In genomic region chr14:95620659-95621059, GRCh38 we compare ENCODE assay signal across 1 cellular context.
A peak's percentile ranks its signal among the peaks of the same experiment; 100 is the strongest.
TF ChIP-seq lines count a peak whose summit lies in the region.

No MANE protein-coding gene starts in this region.

TF ChIP-seq in K562, 482 proteins besides CTCF, POLR2A, EP300 and RAD21 (continued from another document and continues in another):
- TF ChIP-seq POLR3G (IDR thresholded peaks at IDR 0.05; ENCODE audit: extremely low read depth, insufficient read length, insufficient replicate concordance) (no peak), SFPQ (IDR thresholded peaks at IDR 0.05; ENCODE audit: low read depth, low read length) (no peak), ARID2 (IDR thresholded peaks at IDR 0.05) (no peak), CTCFL (IDR thresholded peaks at IDR 0.05; ENCODE audit: borderline replicate concordance, insufficient read depth, low read depth, low read length, poor library complexity, severe bottlenecking) (no peak), OTX1 (CRISPR knock-in tag; IDR thresholded peaks at IDR 0.05) (peak; percentile 61; the same call in 1 of the 2 replicates), MTF1 (CRISPR knock-in tag; IDR thresholded peaks at IDR 0.05; ENCODE audit: borderline replicate concordance) (no peak), BACH1 (tag; IDR thresholded peaks at IDR 0.05) (no peak; the same call in 1 of the 2 replicates), ZNF146 (CRISPR knock-in tag; IDR thresholded peaks at IDR 0.05; ENCODE audit: unreplicated experiment) (no peak), FOXP4 (CRISPR knock-in tag; IDR thresholded peaks at IDR 0.05; ENCODE audit: borderline replicate concordance) (no peak), NFE2 (IDR thresholded peaks at IDR 0.05; ENCODE audit: low read depth) (no peak), CBX3 (IDR thresholded peaks at IDR 0.05; ENCODE audit: borderline replicate concordance in 1 of 2, low read length in 2 of 2) (peak in 1 of 2 experiments; percentile 58; a peak in 1 of 3 replicates), SIRT6 (IDR thresholded peaks at IDR 0.05; ENCODE audit: low read depth, low read length) (no peak), HOXB6 (CRISPR knock-in tag; IDR thresholded peaks at IDR 0.05; ENCODE audit: borderline replicate concordance) (no peak), NEUROD1 (IDR thresholded peaks at IDR 0.05; ENCODE audit: borderline replicate concordance, low read depth, low read length, partially characterized antibody) (no peak), MIER1 (IDR thresholded peaks at IDR 0.05; ENCODE audit: low read depth) (no peak), ZNF778 (CRISPR knock-in tag; IDR thresholded peaks at IDR 0.05) (no peak), ID3 (CRISPR knock-in tag; IDR thresholded peaks at IDR 0.05) (no peak), ID3 (tag; IDR thresholded peaks at IDR 0.05) (no peak), VEZF1 (CRISPR knock-in tag; IDR thresholded peaks at IDR 0.05) (no peak), RFX7 (CRISPR knock-in tag; IDR thresholded peaks at IDR 0.05) (no peak), NELFE (IDR thresholded peaks at IDR 0.05; ENCODE audit: insufficient read depth, insufficient read length) (no peak), GABPB2 (CRISPR knock-in tag; conservative IDR thresholded peaks at IDR 0.05) (0 out of 2 replicates have a peak, but pooled peaks have one; percentile 36), RB1 (IDR thresholded peaks at IDR 0.05; ENCODE audit: low read depth) (no peak)
- TF ChIP-seq, protein P1, sequence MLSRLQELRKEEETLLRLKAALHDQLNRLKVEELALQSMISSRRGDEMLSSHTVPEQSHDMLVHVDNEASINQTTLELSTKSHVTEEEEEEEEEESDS (CRISPR knock-in tag; IDR thresholded peaks at IDR 0.05): no peak
- TF ChIP-seq, protein P2, sequence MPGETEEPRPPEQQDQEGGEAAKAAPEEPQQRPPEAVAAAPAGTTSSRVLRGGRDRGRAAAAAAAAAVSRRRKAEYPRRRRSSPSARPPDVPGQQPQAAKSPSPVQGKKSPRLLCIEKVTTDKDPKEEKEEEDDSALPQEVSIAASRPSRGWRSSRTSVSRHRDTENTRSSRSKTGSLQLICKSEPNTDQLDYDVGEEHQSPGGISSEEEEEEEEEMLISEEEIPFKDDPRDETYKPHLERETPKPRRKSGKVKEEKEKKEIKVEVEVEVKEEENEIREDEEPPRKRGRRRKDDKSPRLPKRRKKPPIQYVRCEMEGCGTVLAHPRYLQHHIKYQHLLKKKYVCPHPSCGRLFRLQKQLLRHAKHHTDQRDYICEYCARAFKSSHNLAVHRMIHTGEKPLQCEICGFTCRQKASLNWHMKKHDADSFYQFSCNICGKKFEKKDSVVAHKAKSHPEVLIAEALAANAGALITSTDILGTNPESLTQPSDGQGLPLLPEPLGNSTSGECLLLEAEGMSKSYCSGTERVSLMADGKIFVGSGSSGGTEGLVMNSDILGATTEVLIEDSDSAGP (CRISPR knock-in tag; IDR thresholded peaks at IDR 0.05): no peak
- TF ChIP-seq, protein P3, sequence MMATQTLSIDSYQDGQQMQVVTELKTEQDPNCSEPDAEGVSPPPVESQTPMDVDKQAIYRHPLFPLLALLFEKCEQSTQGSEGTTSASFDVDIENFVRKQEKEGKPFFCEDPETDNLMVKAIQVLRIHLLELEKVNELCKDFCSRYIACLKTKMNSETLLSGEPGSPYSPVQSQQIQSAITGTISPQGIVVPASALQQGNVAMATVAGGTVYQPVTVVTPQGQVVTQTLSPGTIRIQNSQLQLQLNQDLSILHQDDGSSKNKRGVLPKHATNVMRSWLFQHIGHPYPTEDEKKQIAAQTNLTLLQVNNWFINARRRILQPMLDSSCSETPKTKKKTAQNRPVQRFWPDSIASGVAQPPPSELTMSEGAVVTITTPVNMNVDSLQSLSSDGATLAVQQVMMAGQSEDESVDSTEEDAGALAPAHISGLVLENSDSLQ (IDR thresholded peaks at IDR 0.05): 0 out of 2 replicates have a peak, but pooled peaks have one; percentile 17
- TF ChIP-seq, protein P4, sequence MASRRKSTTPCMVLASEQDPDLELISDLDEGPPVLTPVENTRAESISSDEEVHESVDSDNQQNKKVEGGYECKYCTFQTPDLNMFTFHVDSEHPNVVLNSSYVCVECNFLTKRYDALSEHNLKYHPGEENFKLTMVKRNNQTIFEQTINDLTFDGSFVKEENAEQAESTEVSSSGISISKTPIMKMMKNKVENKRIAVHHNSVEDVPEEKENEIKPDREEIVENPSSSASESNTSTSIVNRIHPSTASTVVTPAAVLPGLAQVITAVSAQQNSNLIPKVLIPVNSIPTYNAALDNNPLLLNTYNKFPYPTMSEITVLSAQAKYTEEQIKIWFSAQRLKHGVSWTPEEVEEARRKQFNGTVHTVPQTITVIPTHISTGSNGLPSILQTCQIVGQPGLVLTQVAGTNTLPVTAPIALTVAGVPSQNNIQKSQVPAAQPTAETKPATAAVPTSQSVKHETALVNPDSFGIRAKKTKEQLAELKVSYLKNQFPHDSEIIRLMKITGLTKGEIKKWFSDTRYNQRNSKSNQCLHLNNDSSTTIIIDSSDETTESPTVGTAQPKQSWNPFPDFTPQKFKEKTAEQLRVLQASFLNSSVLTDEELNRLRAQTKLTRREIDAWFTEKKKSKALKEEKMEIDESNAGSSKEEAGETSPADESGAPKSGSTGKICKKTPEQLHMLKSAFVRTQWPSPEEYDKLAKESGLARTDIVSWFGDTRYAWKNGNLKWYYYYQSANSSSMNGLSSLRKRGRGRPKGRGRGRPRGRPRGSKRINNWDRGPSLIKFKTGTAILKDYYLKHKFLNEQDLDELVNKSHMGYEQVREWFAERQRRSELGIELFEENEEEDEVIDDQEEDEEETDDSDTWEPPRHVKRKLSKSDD (conservative IDR thresholded peaks at IDR 0.05; ENCODE audit: low read length): no peak
- TF ChIP-seq, protein P5, sequence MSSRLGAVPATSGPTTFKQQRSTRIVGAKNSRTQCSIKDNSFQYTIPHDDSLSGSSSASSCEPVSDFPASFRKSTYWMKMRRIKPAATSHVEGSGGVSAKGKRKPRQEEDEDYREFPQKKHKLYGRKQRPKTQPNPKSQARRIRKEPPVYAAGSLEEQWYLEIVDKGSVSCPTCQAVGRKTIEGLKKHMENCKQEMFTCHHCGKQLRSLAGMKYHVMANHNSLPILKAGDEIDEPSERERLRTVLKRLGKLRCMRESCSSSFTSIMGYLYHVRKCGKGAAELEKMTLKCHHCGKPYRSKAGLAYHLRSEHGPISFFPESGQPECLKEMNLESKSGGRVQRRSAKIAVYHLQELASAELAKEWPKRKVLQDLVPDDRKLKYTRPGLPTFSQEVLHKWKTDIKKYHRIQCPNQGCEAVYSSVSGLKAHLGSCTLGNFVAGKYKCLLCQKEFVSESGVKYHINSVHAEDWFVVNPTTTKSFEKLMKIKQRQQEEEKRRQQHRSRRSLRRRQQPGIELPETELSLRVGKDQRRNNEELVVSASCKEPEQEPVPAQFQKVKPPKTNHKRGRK (tag; IDR thresholded peaks at IDR 0.05): no peak
- TF ChIP-seq, protein P6, sequence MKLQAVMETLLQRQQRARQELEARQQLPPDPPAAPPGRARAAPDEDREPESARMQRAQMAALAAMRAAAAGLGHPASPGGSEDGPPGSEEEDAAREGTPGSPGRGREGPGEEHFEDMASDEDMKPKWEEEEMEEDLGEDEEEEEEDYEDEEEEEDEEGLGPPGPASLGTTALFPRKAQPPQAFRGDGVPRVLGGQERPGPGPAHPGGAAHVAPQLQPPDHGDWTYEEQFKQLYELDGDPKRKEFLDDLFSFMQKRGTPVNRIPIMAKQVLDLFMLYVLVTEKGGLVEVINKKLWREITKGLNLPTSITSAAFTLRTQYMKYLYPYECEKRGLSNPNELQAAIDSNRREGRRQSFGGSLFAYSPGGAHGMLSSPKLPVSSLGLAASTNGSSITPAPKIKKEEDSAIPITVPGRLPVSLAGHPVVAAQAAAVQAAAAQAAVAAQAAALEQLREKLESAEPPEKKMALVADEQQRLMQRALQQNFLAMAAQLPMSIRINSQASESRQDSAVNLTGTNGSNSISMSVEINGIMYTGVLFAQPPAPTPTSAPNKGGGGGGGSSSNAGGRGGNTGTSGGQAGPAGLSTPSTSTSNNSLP (IDR thresholded peaks at IDR 0.05; ENCODE audit: borderline replicate concordance, low read depth, low read length): no peak
